In genomic region chr9:137877510-137878122, GRCh38 we compare ENCODE assay signal across 1 cellular context.
TF ChIP-seq lines count a peak whose summit lies in the region.

Gene CACNA1B (plus strand): TSS chr9:137877782. CDS start chr9:137877934, 152 bp downstream.

TF ChIP-seq in K562, 482 proteins besides CTCF, POLR2A, EP300 and RAD21:
- TF ChIP-seq USF2 (CRISPR knock-in tag; IDR thresholded peaks at IDR 0.05) = peak; percentile 49
